19 cellular contexts compared by ENCODE assay signal in the genomic region with DNA sequence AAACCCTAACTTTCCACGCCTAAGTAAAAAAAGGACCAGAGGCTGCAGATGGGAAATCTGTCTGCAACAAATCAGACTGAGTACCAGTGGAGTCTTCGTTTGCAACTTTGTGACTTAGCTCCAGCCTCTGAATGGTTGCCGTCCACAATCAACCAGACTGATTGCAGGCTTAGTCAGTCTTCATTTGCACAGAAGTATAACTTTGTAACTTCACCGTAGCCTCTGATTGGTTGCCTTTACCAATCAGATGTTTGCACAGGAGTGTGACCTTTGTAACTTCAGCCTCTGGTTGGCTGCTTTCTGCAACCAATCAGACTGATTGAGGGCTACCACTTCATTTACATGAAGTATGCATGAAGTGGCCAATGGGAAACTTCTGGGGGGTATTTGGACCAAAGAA.
"Had no signal": no experiment of that assay in that cellular context is flagged by ENCODE, and none has a peak within 500 bp of the region (broad histone marks: within the 10 kb centered on the region; RNA-seq: fewer than 3 reads in every experiment).

No MANE protein-coding gene starts in this region.

- H3K27ac ChIP-seq: breast epithelium, esophagus muscularis mucosa, left lung, suprapubic skin, upper lobe of right lung had no signal

- H3K4me3 ChIP-seq: breast epithelium, esophagus muscularis mucosa, left lung, suprapubic skin, upper lobe of right lung had no signal

- ATAC-seq: activated naive CD4-positive, alpha-beta T cell treated with anti-CD3 and anti-CD28 coated beads, Interleukin-2, amount 50 U/mL, for 72 hours; left lung; stimulated activated naive CD8-positive, alpha-beta T cell treated with anti-CD3 and anti-CD28 coated beads, Interleukin-15, Interleukin-2, amounts not matched to agents 100 U/mL and 50 U/mL, for 24 hours; T-helper 17 cell; upper lobe of right lung had no signal

- H3K9me3 Mint-ChIP-seq: activated naive CD4-positive, alpha-beta T cell treated with anti-CD3 and anti-CD28 coated beads, Interleukin-2, amount 50 U/mL, for 72 hours; activated T-cell treated with anti-CD3 and anti-CD28 coated beads, Interleukin-2, amount 50 U/mL, for 24 hours; nephron progenitor cell had no signal

- H3K36me3 ChIP-seq: breast epithelium, esophagus muscularis mucosa, suprapubic skin, upper lobe of right lung had no signal

- H3K36me3 Mint-ChIP-seq: activated naive CD4-positive, alpha-beta T cell treated with anti-CD3 and anti-CD28 coated beads, Interleukin-2, amount 50 U/mL, for 72 hours had no signal

- H3K4me3 Mint-ChIP-seq: activated T-cell treated with anti-CD3 and anti-CD28 coated beads, Interleukin-2, amount 50 U/mL, for 24 hours; nephron progenitor cell; T-helper 17 cell had no signal

- H3K9me3 ChIP-seq: breast epithelium, esophagus muscularis mucosa, left lung, suprapubic skin, upper lobe of right lung had no signal

- H3K27me3 ChIP-seq: breast epithelium, esophagus muscularis mucosa, left lung, suprapubic skin, upper lobe of right lung had no signal

- FAIRE-seq: TTC549 had no signal

- H3K27ac Mint-ChIP-seq: activated naive CD4-positive, alpha-beta T cell treated with anti-CD3 and anti-CD28 coated beads, Interleukin-2, amount 50 U/mL, for 72 hours; activated T-cell treated with anti-CD3 and anti-CD28 coated beads, Interleukin-2, amount 50 U/mL, for 24 hours; nephron progenitor cell; T-helper 17 cell had no signal

- H3K27me3 Mint-ChIP-seq: T-helper 17 cell had no signal

- DNase-seq: activated CD4-positive, alpha-beta T cell treated with anti-CD3 and anti-CD28 coated beads, Interleukin-2, amount 50 U/mL, for 4 hours; activated CD4-positive, CD25-positive, alpha-beta regulatory T cell; activated effector memory CD4-positive, alpha-beta T cell treated with Interleukin-2 at 50 U/mL for 16 hours; activated T-cell treated with anti-CD3 and anti-CD28 coated beads, Interleukin-2, amount 50 U/mL, for 24 hours; foreskin melanocyte; head of caudate nucleus; left lung; mesenchymal stem cell; nephron progenitor cell; stimulated activated CD4-positive, alpha-beta T cell treated with anti-CD3 and anti-CD28 coated beads, Interleukin-4, amount 100 ng/mL, for 1 hour; stimulated activated CD8-positive, alpha-beta memory T cell treated with anti-CD3 and anti-CD28 coated beads, Interleukin-4, amount 100 ng/mL, for 48 hours; stimulated activated naive CD8-positive, alpha-beta T cell treated with anti-CD3 and anti-CD28 coated beads, Interleukin-15, Interleukin-2, amounts not matched to agents 100 U/mL and 50 U/mL, for 24 hours; T-helper 17 cell; upper lobe of right lung had no signal

- H3K4me1 ChIP-seq: breast epithelium, left lung, suprapubic skin, upper lobe of right lung had no signal
